ENCODE assay signal across 1 cellular context in genomic region chr18:11726556-11726955, GRCh38.
A peak's percentile ranks its signal among the peaks of the same experiment; 100 is the strongest.
TF ChIP-seq lines count a peak whose summit lies in the region.

No MANE protein-coding gene starts in this region.

TF ChIP-seq in IMR-90, 13 proteins besides CTCF, POLR2A, EP300 and RAD21:
- TF ChIP-seq USF2 (IDR thresholded peaks at IDR 0.05; ENCODE audit: low read depth, low read length) (no peak), CEBPB (IDR thresholded peaks at IDR 0.05; ENCODE audit: low read depth, low read length) (peak; percentile 23; the same call in 1 of the 2 replicates), FOS (IDR thresholded peaks at IDR 0.05; ENCODE audit: low read depth, low read length) (no peak), MXI1 (IDR thresholded peaks at IDR 0.05; ENCODE audit: borderline replicate concordance, low read depth, low read length) (no peak), RCOR1 (IDR thresholded peaks at IDR 0.05; ENCODE audit: insufficient replicate concordance, low read length) (no peak)
